In the genomic region with DNA sequence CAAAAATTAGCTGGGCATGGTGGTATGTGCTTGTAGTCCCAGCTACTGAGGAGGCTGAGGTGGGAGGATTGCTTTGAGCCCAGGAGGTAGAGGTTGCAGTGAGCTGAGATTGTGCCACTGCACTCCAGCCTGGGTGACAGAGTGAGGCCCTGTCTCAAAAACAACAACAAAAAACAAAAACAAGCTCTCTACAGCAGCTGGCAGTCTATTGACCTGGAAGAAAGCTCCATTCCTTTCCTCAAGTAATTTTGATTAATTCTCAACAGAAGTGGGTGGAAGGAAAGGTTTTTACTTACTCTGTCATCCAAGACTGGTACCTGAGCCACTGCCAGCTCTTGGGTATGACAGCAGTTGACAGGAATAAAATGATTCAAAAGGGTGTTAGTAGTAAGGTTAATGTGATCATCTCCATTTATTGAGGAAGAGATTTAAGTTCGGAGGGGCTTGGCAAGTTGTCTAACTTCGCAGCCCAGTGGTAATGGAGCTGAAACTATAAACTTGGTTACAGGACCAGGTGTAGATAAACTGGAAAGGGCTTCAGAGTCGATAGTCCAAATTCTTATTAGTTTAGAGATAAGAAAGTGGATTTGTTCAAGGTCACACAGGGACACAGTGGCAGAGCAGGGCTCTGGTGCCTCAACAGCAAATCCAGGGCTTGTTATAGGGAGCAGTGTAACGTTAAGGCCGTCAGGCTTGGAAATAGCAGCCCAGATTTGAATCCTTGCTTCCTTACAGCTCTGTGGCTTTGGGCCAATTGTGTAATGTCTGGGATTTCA, we compare ENCODE assay signal across 1 cellular context.
A peak's percentile ranks its signal among the peaks of the same experiment; 100 is the strongest.
TF ChIP-seq lines count a peak whose summit lies in the region.

No MANE protein-coding gene starts in this region.

TF ChIP-seq in HepG2, 621 proteins besides CTCF, POLR2A, EP300 and RAD21 (continued from another document and continues in another):
- TF ChIP-seq, protein P1, sequence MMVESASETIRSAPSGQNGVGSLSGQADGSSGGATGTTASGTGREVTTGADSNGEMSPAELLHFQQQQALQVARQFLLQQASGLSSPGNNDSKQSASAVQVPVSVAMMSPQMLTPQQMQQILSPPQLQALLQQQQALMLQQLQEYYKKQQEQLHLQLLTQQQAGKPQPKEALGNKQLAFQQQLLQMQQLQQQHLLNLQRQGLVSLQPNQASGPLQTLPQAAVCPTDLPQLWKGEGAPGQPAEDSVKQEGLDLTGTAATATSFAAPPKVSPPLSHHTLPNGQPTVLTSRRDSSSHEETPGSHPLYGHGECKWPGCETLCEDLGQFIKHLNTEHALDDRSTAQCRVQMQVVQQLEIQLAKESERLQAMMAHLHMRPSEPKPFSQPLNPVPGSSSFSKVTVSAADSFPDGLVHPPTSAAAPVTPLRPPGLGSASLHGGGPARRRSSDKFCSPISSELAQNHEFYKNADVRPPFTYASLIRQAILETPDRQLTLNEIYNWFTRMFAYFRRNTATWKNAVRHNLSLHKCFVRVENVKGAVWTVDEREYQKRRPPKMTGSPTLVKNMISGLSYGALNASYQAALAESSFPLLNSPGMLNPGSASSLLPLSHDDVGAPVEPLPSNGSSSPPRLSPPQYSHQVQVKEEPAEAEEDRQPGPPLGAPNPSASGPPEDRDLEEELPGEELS (CRISPR knock-in tag; IDR thresholded peaks at IDR 0.05) = peak; percentile 16; the same call in 1 of the 2 replicates
- TF ChIP-seq NRL (CRISPR knock-in tag; IDR thresholded peaks at IDR 0.05; ENCODE audit: borderline replicate concordance) = no peak
- no peak for TF ChIP-seq MYC (CRISPR knock-in tag; IDR thresholded peaks at IDR 0.05; ENCODE audit: borderline replicate concordance)
- no peak for TF ChIP-seq ZNF44 (CRISPR knock-in tag; IDR thresholded peaks at IDR 0.05)
- TF ChIP-seq HNRNPLL (IDR thresholded peaks at IDR 0.05; ENCODE audit: low read depth, low read length, poor library complexity, severe bottlenecking) = no peak
- no peak for TF ChIP-seq IRF2 (CRISPR knock-in tag; IDR thresholded peaks at IDR 0.05)
- TF ChIP-seq, protein P2, sequence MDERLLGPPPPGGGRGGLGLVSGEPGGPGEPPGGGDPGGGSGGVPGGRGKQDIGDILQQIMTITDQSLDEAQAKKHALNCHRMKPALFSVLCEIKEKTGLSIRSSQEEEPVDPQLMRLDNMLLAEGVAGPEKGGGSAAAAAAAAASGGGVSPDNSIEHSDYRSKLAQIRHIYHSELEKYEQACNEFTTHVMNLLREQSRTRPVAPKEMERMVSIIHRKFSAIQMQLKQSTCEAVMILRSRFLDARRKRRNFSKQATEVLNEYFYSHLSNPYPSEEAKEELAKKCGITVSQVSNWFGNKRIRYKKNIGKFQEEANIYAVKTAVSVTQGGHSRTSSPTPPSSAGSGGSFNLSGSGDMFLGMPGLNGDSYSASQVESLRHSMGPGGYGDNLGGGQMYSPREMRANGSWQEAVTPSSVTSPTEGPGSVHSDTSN (CRISPR knock-in tag; IDR thresholded peaks at IDR 0.05) = no peak
- no peak for TF ChIP-seq RBAK (CRISPR knock-in tag; IDR thresholded peaks at IDR 0.05)
- no peak for TF ChIP-seq YEATS4 (CRISPR knock-in tag; IDR thresholded peaks at IDR 0.05; ENCODE audit: borderline replicate concordance)
- TF ChIP-seq CHD4 (IDR thresholded peaks at IDR 0.05; ENCODE audit: borderline replicate concordance, low read length) = no peak
- no peak for TF ChIP-seq ATAD3A (CRISPR knock-in tag; IDR thresholded peaks at IDR 0.05)
- TF ChIP-seq ATF7 (IDR thresholded peaks at IDR 0.05) = no peak
- no peak for TF ChIP-seq ATF7 (CRISPR knock-in tag; IDR thresholded peaks at IDR 0.05)
- TF ChIP-seq, protein P3, sequence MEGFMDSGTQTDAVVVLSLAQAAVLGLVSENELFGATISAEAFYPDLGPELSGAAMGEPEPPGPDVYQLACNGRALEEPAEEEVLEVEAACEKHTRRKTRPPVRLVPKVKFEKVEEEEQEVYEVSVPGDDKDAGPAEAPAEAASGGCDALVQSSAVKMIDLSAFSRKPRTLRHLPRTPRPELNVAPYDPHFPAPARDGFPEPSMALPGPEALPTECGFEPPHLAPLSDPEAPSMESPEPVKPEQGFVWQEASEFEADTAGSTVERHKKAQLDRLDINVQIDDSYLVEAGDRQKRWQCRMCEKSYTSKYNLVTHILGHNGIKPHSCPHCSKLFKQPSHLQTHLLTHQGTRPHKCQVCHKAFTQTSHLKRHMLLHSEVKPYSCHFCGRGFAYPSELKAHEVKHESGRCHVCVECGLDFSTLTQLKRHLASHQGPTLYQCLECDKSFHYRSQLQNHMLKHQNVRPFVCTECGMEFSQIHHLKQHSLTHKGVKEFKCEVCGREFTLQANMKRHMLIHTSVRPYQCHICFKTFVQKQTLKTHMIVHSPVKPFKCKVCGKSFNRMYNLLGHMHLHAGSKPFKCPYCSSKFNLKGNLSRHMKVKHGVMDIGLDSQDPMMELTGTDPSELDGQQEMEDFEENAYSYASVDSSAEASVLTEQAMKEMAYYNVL (CRISPR knock-in tag; IDR thresholded peaks at IDR 0.05; ENCODE audit: borderline replicate concordance) = peak; percentile 68; the same call in 1 of the 2 replicates
- TF ChIP-seq MAFF (IDR thresholded peaks at IDR 0.05; ENCODE audit: low read depth, low read length) = no peak
- TF ChIP-seq PAWR (CRISPR knock-in tag; IDR thresholded peaks at IDR 0.05; ENCODE audit: borderline replicate concordance) = 0 out of 2 replicates have a peak, but pooled peaks have one; percentile 21
- TF ChIP-seq, protein P4, sequence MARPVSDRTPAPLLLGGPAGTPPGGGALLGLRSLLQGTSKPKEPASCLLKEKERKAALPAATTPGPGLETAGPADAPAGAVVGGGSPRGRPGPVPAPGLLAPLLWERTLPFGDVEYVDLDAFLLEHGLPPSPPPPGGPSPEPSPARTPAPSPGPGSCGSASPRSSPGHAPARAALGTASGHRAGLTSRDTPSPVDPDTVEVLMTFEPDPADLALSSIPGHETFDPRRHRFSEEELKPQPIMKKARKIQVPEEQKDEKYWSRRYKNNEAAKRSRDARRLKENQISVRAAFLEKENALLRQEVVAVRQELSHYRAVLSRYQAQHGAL (CRISPR knock-in tag; IDR thresholded peaks at IDR 0.05; ENCODE audit: not compliant biosample characterization) = peak; percentile 61
- TF ChIP-seq, protein P5, sequence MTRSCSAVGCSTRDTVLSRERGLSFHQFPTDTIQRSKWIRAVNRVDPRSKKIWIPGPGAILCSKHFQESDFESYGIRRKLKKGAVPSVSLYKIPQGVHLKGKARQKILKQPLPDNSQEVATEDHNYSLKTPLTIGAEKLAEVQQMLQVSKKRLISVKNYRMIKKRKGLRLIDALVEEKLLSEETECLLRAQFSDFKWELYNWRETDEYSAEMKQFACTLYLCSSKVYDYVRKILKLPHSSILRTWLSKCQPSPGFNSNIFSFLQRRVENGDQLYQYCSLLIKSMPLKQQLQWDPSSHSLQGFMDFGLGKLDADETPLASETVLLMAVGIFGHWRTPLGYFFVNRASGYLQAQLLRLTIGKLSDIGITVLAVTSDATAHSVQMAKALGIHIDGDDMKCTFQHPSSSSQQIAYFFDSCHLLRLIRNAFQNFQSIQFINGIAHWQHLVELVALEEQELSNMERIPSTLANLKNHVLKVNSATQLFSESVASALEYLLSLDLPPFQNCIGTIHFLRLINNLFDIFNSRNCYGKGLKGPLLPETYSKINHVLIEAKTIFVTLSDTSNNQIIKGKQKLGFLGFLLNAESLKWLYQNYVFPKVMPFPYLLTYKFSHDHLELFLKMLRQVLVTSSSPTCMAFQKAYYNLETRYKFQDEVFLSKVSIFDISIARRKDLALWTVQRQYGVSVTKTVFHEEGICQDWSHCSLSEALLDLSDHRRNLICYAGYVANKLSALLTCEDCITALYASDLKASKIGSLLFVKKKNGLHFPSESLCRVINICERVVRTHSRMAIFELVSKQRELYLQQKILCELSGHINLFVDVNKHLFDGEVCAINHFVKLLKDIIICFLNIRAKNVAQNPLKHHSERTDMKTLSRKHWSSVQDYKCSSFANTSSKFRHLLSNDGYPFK (CRISPR knock-in tag; IDR thresholded peaks at IDR 0.05; ENCODE audit: borderline replicate concordance) = no peak
- TF ChIP-seq, protein P6, sequence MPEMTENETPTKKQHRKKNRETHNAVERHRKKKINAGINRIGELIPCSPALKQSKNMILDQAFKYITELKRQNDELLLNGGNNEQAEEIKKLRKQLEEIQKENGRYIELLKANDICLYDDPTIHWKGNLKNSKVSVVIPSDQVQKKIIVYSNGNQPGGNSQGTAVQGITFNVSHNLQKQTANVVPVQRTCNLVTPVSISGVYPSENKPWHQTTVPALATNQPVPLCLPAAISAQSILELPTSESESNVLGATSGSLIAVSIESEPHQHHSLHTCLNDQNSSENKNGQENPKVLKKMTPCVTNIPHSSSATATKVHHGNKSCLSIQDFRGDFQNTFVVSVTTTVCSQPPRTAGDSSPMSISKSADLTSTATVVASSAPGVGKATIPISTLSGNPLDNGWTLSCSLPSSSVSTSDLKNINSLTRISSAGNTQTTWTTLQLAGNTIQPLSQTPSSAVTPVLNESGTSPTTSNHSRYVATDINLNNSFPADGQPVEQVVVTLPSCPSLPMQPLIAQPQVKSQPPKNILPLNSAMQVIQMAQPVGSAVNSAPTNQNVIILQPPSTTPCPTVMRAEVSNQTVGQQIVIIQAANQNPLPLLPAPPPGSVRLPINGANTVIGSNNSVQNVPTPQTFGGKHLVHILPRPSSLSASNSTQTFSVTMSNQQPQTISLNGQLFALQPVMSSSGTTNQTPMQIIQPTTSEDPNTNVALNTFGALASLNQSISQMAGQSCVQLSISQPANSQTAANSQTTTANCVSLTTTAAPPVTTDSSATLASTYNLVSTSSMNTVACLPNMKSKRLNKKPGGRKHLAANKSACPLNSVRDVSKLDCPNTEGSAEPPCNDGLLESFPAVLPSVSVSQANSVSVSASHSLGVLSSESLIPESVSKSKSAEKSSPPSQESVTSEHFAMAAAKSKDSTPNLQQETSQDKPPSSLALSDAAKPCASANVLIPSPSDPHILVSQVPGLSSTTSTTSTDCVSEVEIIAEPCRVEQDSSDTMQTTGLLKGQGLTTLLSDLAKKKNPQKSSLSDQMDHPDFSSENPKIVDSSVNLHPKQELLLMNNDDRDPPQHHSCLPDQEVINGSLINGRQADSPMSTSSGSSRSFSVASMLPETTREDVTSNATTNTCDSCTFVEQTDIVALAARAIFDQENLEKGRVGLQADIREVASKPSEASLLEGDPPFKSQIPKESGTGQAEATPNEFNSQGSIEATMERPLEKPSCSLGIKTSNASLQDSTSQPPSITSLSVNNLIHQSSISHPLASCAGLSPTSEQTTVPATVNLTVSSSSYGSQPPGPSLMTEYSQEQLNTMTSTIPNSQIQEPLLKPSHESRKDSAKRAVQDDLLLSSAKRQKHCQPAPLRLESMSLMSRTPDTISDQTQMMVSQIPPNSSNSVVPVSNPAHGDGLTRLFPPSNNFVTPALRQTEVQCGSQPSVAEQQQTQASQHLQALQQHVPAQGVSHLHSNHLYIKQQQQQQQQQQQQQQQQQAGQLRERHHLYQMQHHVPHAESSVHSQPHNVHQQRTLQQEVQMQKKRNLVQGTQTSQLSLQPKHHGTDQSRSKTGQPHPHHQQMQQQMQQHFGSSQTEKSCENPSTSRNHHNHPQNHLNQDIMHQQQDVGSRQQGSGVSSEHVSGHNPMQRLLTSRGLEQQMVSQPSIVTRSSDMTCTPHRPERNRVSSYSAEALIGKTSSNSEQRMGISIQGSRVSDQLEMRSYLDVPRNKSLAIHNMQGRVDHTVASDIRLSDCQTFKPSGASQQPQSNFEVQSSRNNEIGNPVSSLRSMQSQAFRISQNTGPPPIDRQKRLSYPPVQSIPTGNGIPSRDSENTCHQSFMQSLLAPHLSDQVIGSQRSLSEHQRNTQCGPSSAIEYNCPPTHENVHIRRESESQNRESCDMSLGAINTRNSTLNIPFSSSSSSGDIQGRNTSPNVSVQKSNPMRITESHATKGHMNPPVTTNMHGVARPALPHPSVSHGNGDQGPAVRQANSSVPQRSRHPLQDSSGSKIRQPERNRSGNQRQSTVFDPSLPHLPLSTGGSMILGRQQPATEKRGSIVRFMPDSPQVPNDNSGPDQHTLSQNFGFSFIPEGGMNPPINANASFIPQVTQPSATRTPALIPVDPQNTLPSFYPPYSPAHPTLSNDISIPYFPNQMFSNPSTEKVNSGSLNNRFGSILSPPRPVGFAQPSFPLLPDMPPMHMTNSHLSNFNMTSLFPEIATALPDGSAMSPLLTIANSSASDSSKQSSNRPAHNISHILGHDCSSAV (CRISPR knock-in tag; IDR thresholded peaks at IDR 0.05; ENCODE audit: borderline replicate concordance) = no peak
- no peak for TF ChIP-seq ZNF746 (CRISPR knock-in tag; IDR thresholded peaks at IDR 0.05)
- TF ChIP-seq GABPA (IDR thresholded peaks at IDR 0.05; ENCODE audit: low read depth, low read length) = no peak
- TF ChIP-seq GABPA (CRISPR knock-in tag; IDR thresholded peaks at IDR 0.05; ENCODE audit: low read depth) = no peak
- TF ChIP-seq ZFP82 (CRISPR knock-in tag; IDR thresholded peaks at IDR 0.05; ENCODE audit: borderline replicate concordance) = no peak
- TF ChIP-seq NR2C2 (CRISPR knock-in tag; IDR thresholded peaks at IDR 0.05; ENCODE audit: borderline replicate concordance) = no peak
- TF ChIP-seq THAP11 (CRISPR knock-in tag; IDR thresholded peaks at IDR 0.05) = no peak
- TF ChIP-seq LCORL (IDR thresholded peaks at IDR 0.05) = no peak
- TF ChIP-seq LCORL (CRISPR knock-in tag; IDR thresholded peaks at IDR 0.05) = 0 out of 2 replicates have a peak, but pooled peaks have one; percentile 48
- TF ChIP-seq, protein P7, sequence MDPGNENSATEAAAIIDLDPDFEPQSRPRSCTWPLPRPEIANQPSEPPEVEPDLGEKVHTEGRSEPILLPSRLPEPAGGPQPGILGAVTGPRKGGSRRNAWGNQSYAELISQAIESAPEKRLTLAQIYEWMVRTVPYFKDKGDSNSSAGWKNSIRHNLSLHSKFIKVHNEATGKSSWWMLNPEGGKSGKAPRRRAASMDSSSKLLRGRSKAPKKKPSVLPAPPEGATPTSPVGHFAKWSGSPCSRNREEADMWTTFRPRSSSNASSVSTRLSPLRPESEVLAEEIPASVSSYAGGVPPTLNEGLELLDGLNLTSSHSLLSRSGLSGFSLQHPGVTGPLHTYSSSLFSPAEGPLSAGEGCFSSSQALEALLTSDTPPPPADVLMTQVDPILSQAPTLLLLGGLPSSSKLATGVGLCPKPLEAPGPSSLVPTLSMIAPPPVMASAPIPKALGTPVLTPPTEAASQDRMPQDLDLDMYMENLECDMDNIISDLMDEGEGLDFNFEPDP (CRISPR knock-in tag; conservative IDR thresholded peaks at IDR 0.05) = no peak
- no peak for TF ChIP-seq KLF13 (CRISPR knock-in tag; IDR thresholded peaks at IDR 0.05)
- no peak for TF ChIP-seq GATAD1 (CRISPR knock-in tag; IDR thresholded peaks at IDR 0.05)
- TF ChIP-seq, protein P8, sequence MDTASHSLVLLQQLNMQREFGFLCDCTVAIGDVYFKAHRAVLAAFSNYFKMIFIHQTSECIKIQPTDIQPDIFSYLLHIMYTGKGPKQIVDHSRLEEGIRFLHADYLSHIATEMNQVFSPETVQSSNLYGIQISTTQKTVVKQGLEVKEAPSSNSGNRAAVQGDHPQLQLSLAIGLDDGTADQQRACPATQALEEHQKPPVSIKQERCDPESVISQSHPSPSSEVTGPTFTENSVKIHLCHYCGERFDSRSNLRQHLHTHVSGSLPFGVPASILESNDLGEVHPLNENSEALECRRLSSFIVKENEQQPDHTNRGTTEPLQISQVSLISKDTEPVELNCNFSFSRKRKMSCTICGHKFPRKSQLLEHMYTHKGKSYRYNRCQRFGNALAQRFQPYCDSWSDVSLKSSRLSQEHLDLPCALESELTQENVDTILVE (CRISPR knock-in tag; IDR thresholded peaks at IDR 0.05) = no peak
- no peak for TF ChIP-seq PLRG1 (conservative IDR thresholded peaks at IDR 0.05)
- no peak for TF ChIP-seq KLF9 (CRISPR knock-in tag; IDR thresholded peaks at IDR 0.05; ENCODE audit: low read depth)
- peak; percentile 80; the same call in 1 of the 2 replicates for TF ChIP-seq ZNF557 (CRISPR knock-in tag; IDR thresholded peaks at IDR 0.05)
- TF ChIP-seq MAFK (conservative IDR thresholded peaks at IDR 0.05 in 1 of 2, IDR thresholded peaks at IDR 0.05 in 1 of 2; ENCODE audit: low read length in 2 of 2) = no peak
- TF ChIP-seq BCL6 (CRISPR knock-in tag; IDR thresholded peaks at IDR 0.05) = peak; percentile 67
- TF ChIP-seq, protein P9, sequence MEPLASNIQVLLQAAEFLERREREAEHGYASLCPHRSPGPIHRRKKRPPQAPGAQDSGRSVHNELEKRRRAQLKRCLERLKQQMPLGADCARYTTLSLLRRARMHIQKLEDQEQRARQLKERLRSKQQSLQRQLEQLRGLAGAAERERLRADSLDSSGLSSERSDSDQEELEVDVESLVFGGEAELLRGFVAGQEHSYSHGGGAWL (CRISPR knock-in tag; IDR thresholded peaks at IDR 0.05) = no peak
